In the genomic region with DNA sequence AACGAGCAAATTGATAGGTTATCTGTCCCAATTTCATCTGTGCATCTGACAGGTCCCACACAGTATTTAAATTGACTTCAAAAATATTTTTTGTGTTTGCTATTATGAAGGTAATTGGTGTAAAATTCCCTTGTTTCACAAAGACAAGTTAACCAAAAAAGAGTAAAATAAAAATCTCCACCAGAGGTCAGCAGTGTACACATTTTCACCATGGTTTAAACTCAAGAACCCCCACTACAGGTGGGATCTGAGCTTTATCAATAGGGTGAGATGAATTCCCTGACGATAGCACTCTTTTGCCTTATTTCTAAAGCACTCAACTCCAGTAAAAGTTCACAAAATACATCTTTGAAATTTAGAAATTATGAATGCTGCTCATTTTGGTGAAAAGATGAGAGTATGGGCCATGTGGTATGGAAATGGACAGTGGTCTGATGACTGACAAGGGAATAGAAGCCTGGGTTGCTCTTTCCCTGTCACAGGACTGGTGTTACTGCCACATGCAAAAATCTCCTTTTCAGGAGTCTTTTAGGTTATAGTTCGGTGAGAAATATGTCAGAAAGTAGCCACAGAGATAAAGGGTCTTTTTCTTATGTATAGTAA, we compare ENCODE assay signal across 8 cellular contexts.
A peak's percentile ranks its signal among the peaks of the same experiment; 100 is the strongest.
DNase-seq lines count a peak whose midpoint lies in the region; ATAC-seq and TF ChIP-seq lines count a peak whose summit lies in the region.

No MANE protein-coding gene starts in this region.

- ATAC-seq in HG02852 (IDR thresholded peaks at IDR 0.05; ENCODE audit: unreplicated experiment) (peak; percentile 66), T-cell (replicated peaks in 1 of 4) (no peak)

- H3K27me3 ChIP-seq in A673 (replicated peaks; ENCODE audit: insufficient read depth, low read depth, low read length, poor library complexity), result no peaks in the 10 kb centered on the region

- no peak overlapping the region for H3K27ac Mint-ChIP-seq in activated CD4-positive, alpha-beta T cell treated with anti-CD3 and anti-CD28 coated beads, Interleukin-2, amount 10 ng/mL, durations not matched to agents 7 days and 5 days
- no peak overlapping the region for H3K27ac Mint-ChIP-seq in T-cell

- H3K27ac ChIP-seq in A673 (ENCODE audit: low read depth, low read length, poor library complexity, severe bottlenecking), result no peak overlapping the region

- H3K9me3 Mint-ChIP-seq in activated CD4-positive, alpha-beta T cell treated with anti-CD3 and anti-CD28 coated beads, Interleukin-2, amount 10 ng/mL, durations not matched to agents 7 days and 5 days, result no peaks in the 10 kb centered on the region
- H3K9me3 Mint-ChIP-seq in T-cell, result no peaks in the 10 kb centered on the region

- no peaks in the 10 kb centered on the region for H3K36me3 ChIP-seq in A673 (ENCODE audit: insufficient read depth, low read length, poor library complexity, severe bottlenecking)

- H3K9me3 ChIP-seq in A673 (ENCODE audit: low read depth, low read length, poor library complexity, severe bottlenecking), result no peaks in the 10 kb centered on the region

- no peaks in the 10 kb centered on the region for H3K4me1 ChIP-seq in A673 (ENCODE audit: insufficient read depth, low read length, poor library complexity, severe bottlenecking)

- no peak overlapping the region for H3K4me3 ChIP-seq in A673 (ENCODE audit: low read depth, low read length, poor library complexity, severe bottlenecking)

- H3K4me1 Mint-ChIP-seq in activated CD4-positive, alpha-beta T cell treated with anti-CD3 and anti-CD28 coated beads, Interleukin-2, amount 10 ng/mL, durations not matched to agents 7 days and 5 days, result no peaks in the 10 kb centered on the region
- no peaks in the 10 kb centered on the region for H3K4me1 Mint-ChIP-seq in T-cell

- POLR2A ChIA-PET in A673 (lab: Charles Lee; ENCODE audit: low non-redundant PET) (no interaction called here), T-cell (lab: Charles Lee) (no interaction called here)
- POLR2A ChIA-PET in activated CD4-positive, alpha-beta T cell treated with anti-CD3 and anti-CD28 coated beads, Interleukin-2, amount 10 ng/mL, durations not matched to agents 7 days and 5 days (lab: Charles Lee), result no interaction called here

- no TSS peak for BruUV-seq in A673 (replicated peaks; lab: Mats Ljungman, UMichigan)

- intact Hi-C loops in A673 (cut with micrococcal nuclease; ENCODE audit: unreplicated experiment), result loop anchor here (1.0 kb wide), 1 partner anchor 292 kb away; no protein-coding TSS in a partner anchor

- CTCF ChIA-PET in A673 (lab: Charles Lee) (interaction anchor here (0.6 to 1.9 kb wide), 7 partner anchors 24 to 1716 kb away, joined by 3 to 5 read pairs (median 3); no protein-coding TSS in a partner anchor), T-cell (lab: Charles Lee) (interaction anchor here in 1 of 2 donors (0.6 to 1.0 kb wide), 2 partner anchors 49 to 535 kb away, joined by 3 read pairs; no protein-coding TSS in a partner anchor)
- CTCF ChIA-PET in activated CD4-positive, alpha-beta T cell treated with anti-CD3 and anti-CD28 coated beads, Interleukin-2, amount 10 ng/mL, durations not matched to agents 7 days and 5 days (lab: Charles Lee), result no interaction called here

- H3K27me3 Mint-ChIP-seq in activated CD4-positive, alpha-beta T cell treated with anti-CD3 and anti-CD28 coated beads, Interleukin-2, amount 10 ng/mL, durations not matched to agents 7 days and 5 days, result peaks cover 3% of the 10 kb centered on the region
- H3K27me3 Mint-ChIP-seq in T-cell, result peaks cover 0 to 7% of the 10 kb centered on the region in 2 donors

- no peak overlapping the region for H3K4me3 Mint-ChIP-seq in activated CD4-positive, alpha-beta T cell treated with anti-CD3 and anti-CD28 coated beads, Interleukin-2, amount 10 ng/mL, durations not matched to agents 7 days and 5 days
- no peak overlapping the region for H3K4me3 Mint-ChIP-seq in T-cell

- DNase-seq in A673 (ENCODE audit: low spot score) (peak; percentile 62), GM13976 (ENCODE audit: low spot score) (peak; percentile 50), NCI-H1694 treated with DMSO at 0.1 percent for 48 hours (lab: John Stamatoyannopoulos, UW) (peak; percentile 9), T47D (ENCODE audit: low read depth in 1 of 2, low spot score in 1 of 2) (peak; percentile 18 to 31), myocyte (ENCODE audit: low read depth) (peak; percentile 43), T-cell (no peak)
- no peak for DNase-seq in activated CD4-positive, alpha-beta T cell treated with anti-CD3 and anti-CD28 coated beads, Interleukin-2, amount 10 ng/mL, durations not matched to agents 7 days and 5 days

- TF ChIP-seq CTCF in A673 (conservative IDR thresholded peaks at IDR 0.05; ENCODE audit: low read depth, low read length) (peak; percentile 71), GM13976 (IDR thresholded peaks at IDR 0.05; ENCODE audit: borderline replicate concordance, control extremely low read depth, extremely low read depth, insufficient read depth, missing control alignments) (peak; percentile 22)

- H3K36me3 Mint-ChIP-seq in activated CD4-positive, alpha-beta T cell treated with anti-CD3 and anti-CD28 coated beads, Interleukin-2, amount 10 ng/mL, durations not matched to agents 7 days and 5 days (ENCODE audit: low read depth), result no peaks in the 10 kb centered on the region
- no peaks in the 10 kb centered on the region for H3K36me3 Mint-ChIP-seq in T-cell

- in situ Hi-C loops in GM13976 (cut with MboI; ENCODE audit: low sequenced_read_pairs, unreplicated experiment) (loop anchor here (25.0 kb wide), 1 partner anchor 374 kb away; no protein-coding TSS in a partner anchor), T47D (cut with HindIII; ENCODE audit: low pct_unique_long_range_greater_than_20kb, low sequenced_read_pairs) (no loop called here)

Comparison
In these comparisons a context has a peak if more than half of its experiments do, and no peak if none do; other contexts are left out.
1. DNase-seq: peak in A673 (single experiment), GM13976 (single experiment), NCI-H1694 treated with DMSO at 0.1 percent for 48 hours (single experiment), T47D (2 of 2) and myocyte (single experiment); none in activated CD4-positive, alpha-beta T cell treated with anti-CD3 and anti-CD28 coated beads, Interleukin-2, amount 10 ng/mL, durations not matched to agents 7 days and 5 days (single experiment) and T-cell (0 of 34).